12 cellular contexts compared by ENCODE assay signal in genomic region chr15:78840661-78841060, GRCh38. TPM values are rescaled to one million over a fixed set of nuclear protein-coding genes. Genes with fewer than 3 reads are reported as not detected.
DNase-seq lines count a peak whose midpoint lies in the region; TF ChIP-seq lines count a peak whose summit lies in the region.
"Had no signal": no experiment of that assay in that cellular context is flagged by ENCODE, and none has a peak within 500 bp of the region (broad histone marks: within the 10 kb centered on the region; RNA-seq: fewer than 3 reads in every experiment).

No MANE protein-coding gene starts in this region.

- peaks cover 12% of the 10 kb centered on the region for H3K4me1 ChIP-seq in osteoblast (ENCODE audit: insufficient read depth, low read length)

- no peaks in the 10 kb centered on the region for H4K20me1 ChIP-seq in osteoblast (ENCODE audit: insufficient read depth, low read length)

- H3K9me3 Mint-ChIP-seq in activated T-helper 1 cell treated with anti-CD3 and anti-CD28 coated beads, Interleukin-12 subunit alpha, Interleukin-12 subunit beta, Interleukin-2, Interleukin-4 antibody, amounts not matched to agents 30 ng/mL and 10 ng/mL and 1 ng/mL, durations not matched to agents 14 hours and 24 hours and 36 hours: no peaks in the 10 kb centered on the region

- in situ Hi-C loops in GM13977 (cut with MboI; ENCODE audit: low pct_unique_long_range_greater_than_20kb, low sequenced_read_pairs, unreplicated experiment) (no loop called here), brain microvascular endothelial cell (cut with HindIII; ENCODE audit: low pct_ligation_motif_present, low sequenced_read_pairs) (no loop called here)

- H3K36me3 ChIP-seq in brain microvascular endothelial cell (replicated peaks) (no peaks in the 10 kb centered on the region), osteoblast (ENCODE audit: insufficient read depth, low read length) (no peaks in the 10 kb centered on the region)
- H3K36me3 ChIP-seq: neutrophil had no signal

- no peak overlapping the region for H3K4me3 Mint-ChIP-seq in activated T-helper 1 cell treated with anti-CD3 and anti-CD28 coated beads, Interleukin-12 subunit alpha, Interleukin-12 subunit beta, Interleukin-2, Interleukin-4 antibody, amounts not matched to agents 30 ng/mL and 10 ng/mL and 1 ng/mL, durations not matched to agents 14 hours and 24 hours and 36 hours
- H3K4me3 Mint-ChIP-seq: activated CD8-positive, alpha-beta memory T cell treated with anti-CD3 and anti-CD28 coated beads, Interleukin-2, amount 10 ng/mL, durations not matched to agents 7 days and 5 days had no signal

- peak; percentile 36 for DNase-seq in GM13977 (ENCODE audit: low spot score)
- peak; percentile 96 for DNase-seq in MV-4-11 (lab: John Stamatoyannopoulos, UW)
- DNase-seq in brain microvascular endothelial cell: peak; percentile 47
- peak; percentile 96 for DNase-seq in osteoblast (ENCODE audit: insufficient read length, low spot score, missing footprints)
- DNase-seq in posterior cingulate gyrus: no peak
- no peak for DNase-seq in activated T-helper 1 cell treated with anti-CD3 and anti-CD28 coated beads, Interleukin-12 subunit alpha, Interleukin-12 subunit beta, Interleukin-2, Interleukin-4 antibody, amounts not matched to agents 30 ng/mL and 10 ng/mL and 1 ng/mL, durations not matched to agents 14 hours and 24 hours and 36 hours (ENCODE audit: low spot score)
- no peak for DNase-seq in activated effector memory CD4-positive, alpha-beta T cell treated with Interleukin-2 at 50 U/mL for 16 hours
- no peak for DNase-seq in NCI-H1105 (lab: John Stamatoyannopoulos, UW)
- DNase-seq: activated CD8-positive, alpha-beta memory T cell treated with anti-CD3 and anti-CD28 coated beads, Interleukin-2, amount 10 ng/mL, durations not matched to agents 7 days and 5 days; hippocampal formation had no signal

- peaks cover 5% of the 10 kb centered on the region for H3K4me1 Mint-ChIP-seq in activated T-helper 1 cell treated with anti-CD3 and anti-CD28 coated beads, Interleukin-12 subunit alpha, Interleukin-12 subunit beta, Interleukin-2, Interleukin-4 antibody, amounts not matched to agents 30 ng/mL and 10 ng/mL and 1 ng/mL, durations not matched to agents 14 hours and 24 hours and 36 hours (ENCODE audit: low read depth)
- H3K4me1 Mint-ChIP-seq: activated CD8-positive, alpha-beta memory T cell treated with anti-CD3 and anti-CD28 coated beads, Interleukin-2, amount 10 ng/mL, durations not matched to agents 7 days and 5 days had no signal

- H3K9me3 ChIP-seq in osteoblast (ENCODE audit: low read depth, low read length): no peaks in the 10 kb centered on the region
- H3K9me3 ChIP-seq: neutrophil had no signal

- H3K4me3 ChIP-seq in brain microvascular endothelial cell (ENCODE audit: low read depth, low read length) (no peak overlapping the region), osteoblast (ENCODE audit: insufficient read depth, low read length) (no peak overlapping the region)
- H3K4me3 ChIP-seq: SK-N-MC had no signal

- H3K36me3 Mint-ChIP-seq in activated T-helper 1 cell treated with anti-CD3 and anti-CD28 coated beads, Interleukin-12 subunit alpha, Interleukin-12 subunit beta, Interleukin-2, Interleukin-4 antibody, amounts not matched to agents 30 ng/mL and 10 ng/mL and 1 ng/mL, durations not matched to agents 14 hours and 24 hours and 36 hours (ENCODE audit: low read depth): no peaks in the 10 kb centered on the region
- H3K36me3 Mint-ChIP-seq: activated CD8-positive, alpha-beta memory T cell treated with anti-CD3 and anti-CD28 coated beads, Interleukin-2, amount 10 ng/mL, durations not matched to agents 7 days and 5 days had no signal

- TF ChIP-seq CTCF in GM13977 (IDR thresholded peaks at IDR 0.05; ENCODE audit: extremely low read depth, insufficient read depth, missing control alignments): no peak
- no peak for TF ChIP-seq CTCF in brain microvascular endothelial cell (IDR thresholded peaks at IDR 0.05; ENCODE audit: low read depth, low read length, missing control alignments)
- no peak for TF ChIP-seq CTCF in osteoblast (IDR thresholded peaks at IDR 0.05; ENCODE audit: extremely low read depth, low read depth, low read length)

- peak overlapping the region; percentile 2 for H3K4me2 ChIP-seq in osteoblast (ENCODE audit: insufficient read depth, low read length)

- H3K27me3 Mint-ChIP-seq in activated T-helper 1 cell treated with anti-CD3 and anti-CD28 coated beads, Interleukin-12 subunit alpha, Interleukin-12 subunit beta, Interleukin-2, Interleukin-4 antibody, amounts not matched to agents 30 ng/mL and 10 ng/mL and 1 ng/mL, durations not matched to agents 14 hours and 24 hours and 36 hours (ENCODE audit: insufficient read depth): peaks cover 6% of the 10 kb centered on the region

- H3K27me3 ChIP-seq in brain microvascular endothelial cell (replicated peaks) (no peaks in the 10 kb centered on the region), osteoblast (ENCODE audit: insufficient read depth, low read length) (no peaks in the 10 kb centered on the region)

- H3K27ac Mint-ChIP-seq in activated T-helper 1 cell treated with anti-CD3 and anti-CD28 coated beads, Interleukin-12 subunit alpha, Interleukin-12 subunit beta, Interleukin-2, Interleukin-4 antibody, amounts not matched to agents 30 ng/mL and 10 ng/mL and 1 ng/mL, durations not matched to agents 14 hours and 24 hours and 36 hours: no peak overlapping the region
- H3K27ac Mint-ChIP-seq: activated CD8-positive, alpha-beta memory T cell treated with anti-CD3 and anti-CD28 coated beads, Interleukin-2, amount 10 ng/mL, durations not matched to agents 7 days and 5 days had no signal

- H3K27ac ChIP-seq in brain microvascular endothelial cell (no peak overlapping the region), osteoblast (ENCODE audit: low read depth, low read length) (peak overlapping the region; percentile 56)
- H3K27ac ChIP-seq: neutrophil, SK-N-MC had no signal

- H2AFZ ChIP-seq in osteoblast (ENCODE audit: low read length): peak overlapping the region; percentile 21

- intact Hi-C loops in posterior cingulate gyrus (cut with DNase I): no loop called here
- intact Hi-C loops in activated T-helper 1 cell treated with anti-CD3 and anti-CD28 coated beads, Interleukin-12 subunit alpha, Interleukin-12 subunit beta, Interleukin-2, Interleukin-4 antibody, amounts not matched to agents 30 ng/mL and 10 ng/mL and 1 ng/mL, durations not matched to agents 14 hours and 24 hours and 36 hours (cut with micrococcal nuclease): no loop called here

- H3K79me2 ChIP-seq in osteoblast (ENCODE audit: insufficient read depth, low read length): no peaks in the 10 kb centered on the region

RNA-seq across cellular contexts. Expression of gene ADAMTS7, which starts 29.4 kb away (rescaled TPM):
- 32.4 and 34.0 TPM in 2 replicates for total RNA-seq in osteoblast
- 0.39 and 0.47 TPM in 2 replicates for total RNA-seq in activated T-helper 1 cell treated with anti-CD3 and anti-CD28 coated beads, Interleukin-12 subunit alpha, Interleukin-12 subunit beta, Interleukin-2, Interleukin-4 antibody, amounts not matched to agents 30 ng/mL and 10 ng/mL and 1 ng/mL, durations not matched to agents 14 hours and 24 hours and 36 hours

RNA-seq across cellular contexts. Expression of gene MORF4L1, which starts 32.0 kb away (rescaled TPM):
- 446 and 456 TPM in 2 replicates for total RNA-seq in osteoblast
- 270 and 271 TPM in 2 replicates for total RNA-seq in activated T-helper 1 cell treated with anti-CD3 and anti-CD28 coated beads, Interleukin-12 subunit alpha, Interleukin-12 subunit beta, Interleukin-2, Interleukin-4 antibody, amounts not matched to agents 30 ng/mL and 10 ng/mL and 1 ng/mL, durations not matched to agents 14 hours and 24 hours and 36 hours

Comparison
In these comparisons a context has a peak if more than half of its experiments do, and no peak if none do; other contexts are left out.
1. DNase-seq: peak in GM13977 (single experiment), MV-4-11 (single experiment), brain microvascular endothelial cell (single experiment) and osteoblast (single experiment); none in posterior cingulate gyrus (0 of 10), activated T-helper 1 cell treated with anti-CD3 and anti-CD28 coated beads, Interleukin-12 subunit alpha, Interleukin-12 subunit beta, Interleukin-2, Interleukin-4 antibody, amounts not matched to agents 30 ng/mL and 10 ng/mL and 1 ng/mL, durations not matched to agents 14 hours and 24 hours and 36 hours (single experiment), activated effector memory CD4-positive, alpha-beta T cell treated with Interleukin-2 at 50 U/mL for 16 hours (single experiment) and NCI-H1105 (single experiment).
2. RNA of gene ADAMTS7, which starts 29.4 kb away (total RNA-seq): 32.4 to 34.0 TPM in osteoblast; 0.39 to 0.47 TPM in activated T-helper 1 cell treated with anti-CD3 and anti-CD28 coated beads, Interleukin-12 subunit alpha, Interleukin-12 subunit beta, Interleukin-2, Interleukin-4 antibody, amounts not matched to agents 30 ng/mL and 10 ng/mL and 1 ng/mL, durations not matched to agents 14 hours and 24 hours and 36 hours; every median in the first group is over 10 times any median in the second.